Comparison of ENCODE assay signal across 8 cellular contexts in the genomic region with DNA sequence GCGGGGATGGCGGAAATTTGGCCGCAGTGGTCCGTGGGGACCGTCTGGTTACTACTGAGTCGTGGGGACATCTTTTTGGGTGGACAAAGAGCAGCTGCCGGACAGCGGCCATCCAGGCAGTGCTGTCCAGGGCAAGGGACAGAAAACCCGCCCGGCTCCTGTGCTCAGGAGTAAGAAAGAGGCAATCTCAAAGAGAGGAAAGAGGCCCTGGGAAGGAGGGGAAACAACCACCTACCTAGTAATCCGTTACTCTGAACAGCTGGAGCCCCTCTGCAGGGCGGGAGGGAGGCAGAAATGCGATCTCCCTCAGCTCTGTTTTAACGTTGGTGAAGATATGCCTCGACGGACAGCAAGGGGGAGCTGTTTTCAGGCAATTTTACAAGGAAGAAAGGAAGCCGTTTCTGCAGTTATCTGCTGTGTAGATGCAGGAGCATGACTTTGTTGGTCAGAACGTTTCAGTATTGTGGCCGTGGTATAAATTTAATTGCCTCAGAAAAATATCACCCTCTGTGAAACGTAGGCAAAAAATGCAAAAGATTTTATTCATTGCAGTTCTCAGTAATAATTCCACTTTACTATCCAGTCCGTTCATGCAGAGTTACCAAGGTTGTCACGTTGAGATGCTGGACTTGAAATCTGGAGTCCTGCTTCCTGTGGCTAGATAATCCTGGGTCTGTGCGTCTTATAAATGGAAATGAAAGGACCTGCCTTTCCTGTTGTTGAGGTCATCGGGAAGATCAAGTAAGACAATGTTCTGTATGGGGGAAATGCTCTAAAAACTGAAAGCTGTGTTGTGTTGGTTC. TPM values are rescaled to one million over a fixed set of nuclear protein-coding genes. Genes with fewer than 3 reads are reported as not detected.
A peak's percentile ranks its signal among the peaks of the same experiment; 100 is the strongest.
DNase-seq lines count a peak whose midpoint lies in the region; ATAC-seq and TF ChIP-seq lines count a peak whose summit lies in the region.

No MANE protein-coding gene starts in this region.

- H3K4me3 ChIP-seq in gastroesophageal sphincter (peak overlapping the region in 1 of 2 donors; percentile 46), neuron (ENCODE audit: low read length) (peak overlapping the region; percentile 8)

- H2AFZ ChIP-seq in neuron (ENCODE audit: low read depth, low read length), result peak overlapping the region; percentile 51

- no peaks in the 10 kb centered on the region for H3K9me3 ChIP-seq in gastroesophageal sphincter
- peaks cover 8% of the 10 kb centered on the region for H3K9me3 ChIP-seq in neuron (ENCODE audit: low read length)

- WGBS in gastroesophageal sphincter (ENCODE audit: low coverage in 1 of 2), 2 donors, result 4 to 7% methylated on average over 13 to 14 of the region's 24 CpGs

- peak overlapping the region in 2 of 4 donors; percentile 1 to 55 for H3K27ac ChIP-seq in gastroesophageal sphincter

- H3K27me3 ChIP-seq in gastroesophageal sphincter, result peaks cover 75% of the 10 kb centered on the region
- H3K27me3 ChIP-seq in neuron (ENCODE audit: insufficient read depth, low read length), result peaks cover 40% of the 10 kb centered on the region

- TF ChIP-seq EP300 in gastroesophageal sphincter (IDR thresholded peaks at IDR 0.05), result no peak

- H3K4me3 Mint-ChIP-seq in activated naive CD4-positive, alpha-beta T cell treated with anti-CD3 and anti-CD28 coated beads, Interleukin-2, amount 10 ng/mL, durations not matched to agents 7 days and 5 days, result no peak overlapping the region
- H3K4me3 Mint-ChIP-seq in HFFc6, result peak overlapping the region; percentile 42
- H3K4me3 Mint-ChIP-seq in activated T-helper 1 cell treated with anti-CD3 and anti-CD28 coated beads, Interleukin-12 subunit alpha, Interleukin-12 subunit beta, Interleukin-2, Interleukin-4 antibody, amounts not matched to agents 30 ng/mL and 10 ng/mL and 1 ng/mL, durations not matched to agents 14 hours and 24 hours and 36 hours, result no peak overlapping the region

- no peaks in the 10 kb centered on the region for H3K9me3 Mint-ChIP-seq in activated naive CD4-positive, alpha-beta T cell treated with anti-CD3 and anti-CD28 coated beads, Interleukin-2, amount 10 ng/mL, durations not matched to agents 7 days and 5 days
- no peaks in the 10 kb centered on the region for H3K9me3 Mint-ChIP-seq in HFFc6
- no peaks in the 10 kb centered on the region for H3K9me3 Mint-ChIP-seq in activated T-helper 1 cell treated with anti-CD3 and anti-CD28 coated beads, Interleukin-12 subunit alpha, Interleukin-12 subunit beta, Interleukin-2, Interleukin-4 antibody, amounts not matched to agents 30 ng/mL and 10 ng/mL and 1 ng/mL, durations not matched to agents 14 hours and 24 hours and 36 hours

- H3K27ac Mint-ChIP-seq in activated naive CD4-positive, alpha-beta T cell treated with anti-CD3 and anti-CD28 coated beads, Interleukin-2, amount 10 ng/mL, durations not matched to agents 7 days and 5 days, result no peak overlapping the region
- no peak overlapping the region for H3K27ac Mint-ChIP-seq in HFFc6
- no peak overlapping the region for H3K27ac Mint-ChIP-seq in activated T-helper 1 cell treated with anti-CD3 and anti-CD28 coated beads, Interleukin-12 subunit alpha, Interleukin-12 subunit beta, Interleukin-2, Interleukin-4 antibody, amounts not matched to agents 30 ng/mL and 10 ng/mL and 1 ng/mL, durations not matched to agents 14 hours and 24 hours and 36 hours

- ATAC-seq in gastroesophageal sphincter, result peak; percentile 35

- H3K27me3 Mint-ChIP-seq in activated naive CD4-positive, alpha-beta T cell treated with anti-CD3 and anti-CD28 coated beads, Interleukin-2, amount 10 ng/mL, durations not matched to agents 7 days and 5 days, result peaks cover 42% of the 10 kb centered on the region
- H3K27me3 Mint-ChIP-seq in HFFc6 (ENCODE audit: insufficient read depth), result peaks cover 19% of the 10 kb centered on the region
- H3K27me3 Mint-ChIP-seq in activated T-helper 1 cell treated with anti-CD3 and anti-CD28 coated beads, Interleukin-12 subunit alpha, Interleukin-12 subunit beta, Interleukin-2, Interleukin-4 antibody, amounts not matched to agents 30 ng/mL and 10 ng/mL and 1 ng/mL, durations not matched to agents 14 hours and 24 hours and 36 hours (ENCODE audit: insufficient read depth), result peaks cover 53% of the 10 kb centered on the region

- H3K4me1 Mint-ChIP-seq in activated naive CD4-positive, alpha-beta T cell treated with anti-CD3 and anti-CD28 coated beads, Interleukin-2, amount 10 ng/mL, durations not matched to agents 7 days and 5 days, result peaks cover 10% of the 10 kb centered on the region
- H3K4me1 Mint-ChIP-seq in HFFc6 (ENCODE audit: low read depth), result peaks cover 15% of the 10 kb centered on the region
- H3K4me1 Mint-ChIP-seq in activated T-helper 1 cell treated with anti-CD3 and anti-CD28 coated beads, Interleukin-12 subunit alpha, Interleukin-12 subunit beta, Interleukin-2, Interleukin-4 antibody, amounts not matched to agents 30 ng/mL and 10 ng/mL and 1 ng/mL, durations not matched to agents 14 hours and 24 hours and 36 hours (ENCODE audit: low read depth), result no peaks in the 10 kb centered on the region

- intact Hi-C loops in activated T-helper 1 cell treated with anti-CD3 and anti-CD28 coated beads, Interleukin-12 subunit alpha, Interleukin-12 subunit beta, Interleukin-2, Interleukin-4 antibody, amounts not matched to agents 30 ng/mL and 10 ng/mL and 1 ng/mL, durations not matched to agents 14 hours and 24 hours and 36 hours (cut with micrococcal nuclease), result no loop called here

- peaks cover 6% of the 10 kb centered on the region for H3K36me3 Mint-ChIP-seq in activated naive CD4-positive, alpha-beta T cell treated with anti-CD3 and anti-CD28 coated beads, Interleukin-2, amount 10 ng/mL, durations not matched to agents 7 days and 5 days
- H3K36me3 Mint-ChIP-seq in HFFc6 (ENCODE audit: low read depth), result peaks cover 4% of the 10 kb centered on the region; the same call in 1 of the 2 replicates
- peaks cover 4% of the 10 kb centered on the region for H3K36me3 Mint-ChIP-seq in activated T-helper 1 cell treated with anti-CD3 and anti-CD28 coated beads, Interleukin-12 subunit alpha, Interleukin-12 subunit beta, Interleukin-2, Interleukin-4 antibody, amounts not matched to agents 30 ng/mL and 10 ng/mL and 1 ng/mL, durations not matched to agents 14 hours and 24 hours and 36 hours (ENCODE audit: low read depth)

- DNase-seq in activated naive CD4-positive, alpha-beta T cell treated with anti-CD3 and anti-CD28 coated beads, Interleukin-2, amount 10 ng/mL, durations not matched to agents 7 days and 5 days, result peak; percentile 25
- no peak for DNase-seq in activated naive CD4-positive, alpha-beta T cell treated with anti-CD3 and anti-CD28 coated beads, Interleukin-2, amount 50 U/mL, for 16 hours
- DNase-seq in HFFc6, result peak; percentile 28
- DNase-seq in NCI-H1417 (lab: John Stamatoyannopoulos, UW), result peak; percentile 65 to 87 (median 69)
- DNase-seq in UCSD-AML1 (lab: John Stamatoyannopoulos, UW; ENCODE audit: unreplicated experiment), result peak; percentile 20
- DNase-seq in activated T-helper 1 cell treated with anti-CD3 and anti-CD28 coated beads, Interleukin-12 subunit alpha, Interleukin-12 subunit beta, Interleukin-2, Interleukin-4 antibody, amounts not matched to agents 30 ng/mL and 10 ng/mL and 1 ng/mL, durations not matched to agents 14 hours and 24 hours and 36 hours (ENCODE audit: low spot score), result no peak

- CTCF ChIA-PET in activated naive CD4-positive, alpha-beta T cell treated with anti-CD3 and anti-CD28 coated beads, Interleukin-2, amount 10 ng/mL, durations not matched to agents 7 days and 5 days (lab: Charles Lee), result interaction anchor here (0.7 to 1.2 kb wide), 3 partner anchors 18 to 19 kb away, joined by 3 read pairs; no protein-coding TSS in a partner anchor

- no peak for TF ChIP-seq POLR2A in gastroesophageal sphincter (IDR thresholded peaks at IDR 0.05)

- H3K4me1 ChIP-seq in gastroesophageal sphincter (peaks cover 0 to 28% (median 16%) of the 10 kb centered on the region in 3 donors), neuron (ENCODE audit: insufficient read depth, low read length) (no peaks in the 10 kb centered on the region)

- peak; percentile 82 for TF ChIP-seq CTCF in HFFc6 (IDR thresholded peaks at IDR 0.05)
- peak; percentile 29 to 70 (median 48) for TF ChIP-seq CTCF in gastroesophageal sphincter (IDR thresholded peaks at IDR 0.05)

- H3K36me3 ChIP-seq in gastroesophageal sphincter (no peaks in the 10 kb centered on the region), neuron (ENCODE audit: insufficient read depth, low read length) (no peaks in the 10 kb centered on the region)

RNA-seq across cellular contexts. Expression of a gene that starts 1.1 kb away (rescaled TPM):
- total RNA-seq in HFFc6 (2021; fragmentation: NEBNext Ultra II Directional; extraction: Animal tissue kit (Norgen Biotek cat#: 25700)), result not detected
- total RNA-seq in gastroesophageal sphincter, result 1 to 10 TPM; 1.4 to 6.7 (median 4.3) TPM
- total RNA-seq in activated T-helper 1 cell treated with anti-CD3 and anti-CD28 coated beads, Interleukin-12 subunit alpha, Interleukin-12 subunit beta, Interleukin-2, Interleukin-4 antibody, amounts not matched to agents 30 ng/mL and 10 ng/mL and 1 ng/mL, durations not matched to agents 14 hours and 24 hours and 36 hours, result not detected in 2 replicates

Comparison
In these comparisons a context has a peak if more than half of its experiments do, and no peak if none do; other contexts are left out.
1. DNase-seq: peak in activated naive CD4-positive, alpha-beta T cell treated with anti-CD3 and anti-CD28 coated beads, Interleukin-2, amount 10 ng/mL, durations not matched to agents 7 days and 5 days (single experiment), HFFc6 (single experiment), NCI-H1417 (3 of 3) and UCSD-AML1 (single experiment); none in activated naive CD4-positive, alpha-beta T cell treated with anti-CD3 and anti-CD28 coated beads, Interleukin-2, amount 50 U/mL, for 16 hours (single experiment) and activated T-helper 1 cell treated with anti-CD3 and anti-CD28 coated beads, Interleukin-12 subunit alpha, Interleukin-12 subunit beta, Interleukin-2, Interleukin-4 antibody, amounts not matched to agents 30 ng/mL and 10 ng/mL and 1 ng/mL, durations not matched to agents 14 hours and 24 hours and 36 hours (single experiment).